ENCODE assay signal across 8 cellular contexts in genomic region chr3:53846134-53846850, GRCh38. TPM values are rescaled to one million over a fixed set of nuclear protein-coding genes. Genes with fewer than 3 reads are reported as not detected.
DNase-seq lines count a peak whose midpoint lies in the region; ATAC-seq and TF ChIP-seq lines count a peak whose summit lies in the region.

CHDH (minus strand) TSS chr3:53846419; CDS start chr3:53824008, 22,411 bp downstream.
IL17RB (plus strand) TSS chr3:53846568; CDS start chr3:53846589, 21 bp downstream.

- DNase-seq in G401 (ENCODE audit: low spot score) (peak; percentile 66), glutamatergic neuron (peak; percentile 43), nucleus accumbens (lab: John Stamatoyannopoulos, UW) (peak in 53 of 56 donors; percentile 7 to 86 (median 61)), GOT3 (lab: John Stamatoyannopoulos, UW) (no peak)
- DNase-seq in activated T-cell treated with anti-CD3 and anti-CD28 coated beads, Interleukin-2, amount 50 U/mL, for 72 hours = peak; percentile 38 to 40

- peak within 1 kb of the TSS; percentile 75 to 90 (median 80) for H3K4me3 Mint-ChIP-seq in IgD-negative memory B cell
- peak within 1 kb of the TSS; percentile 60 to 79 for H3K4me3 Mint-ChIP-seq in activated T-cell treated with anti-CD3 and anti-CD28 coated beads, Interleukin-2, amount 50 U/mL, for 72 hours
- H3K4me3 Mint-ChIP-seq in glutamatergic neuron (ENCODE audit: unreplicated experiment) = peak within 1 kb of the TSS; percentile 76

- no peaks in the 10 kb centered on the region for H3K36me3 Mint-ChIP-seq in IgD-negative memory B cell
- peaks cover 0 to 1% of the 10 kb centered on the region in 2 donors for H3K36me3 Mint-ChIP-seq in activated T-cell treated with anti-CD3 and anti-CD28 coated beads, Interleukin-2, amount 50 U/mL, for 72 hours (ENCODE audit: insufficient read depth in 2 of 2)
- no peaks in the 10 kb centered on the region for H3K36me3 Mint-ChIP-seq in glutamatergic neuron (ENCODE audit: unreplicated experiment)

- in situ Hi-C loops in G401 (cut with HindIII; ENCODE audit: low sequenced_read_pairs) = no loop called here

- no peak for TF ChIP-seq CTCF in glutamatergic neuron (IDR thresholded peaks at IDR 0.05; ENCODE audit: partially characterized antibody, unreplicated experiment)

- H3K4me1 Mint-ChIP-seq in IgD-negative memory B cell = peaks cover 10 to 18% (median 15%) of the 10 kb centered on the region in 3 donors
- no peaks in the 10 kb centered on the region for H3K4me1 Mint-ChIP-seq in activated T-cell treated with anti-CD3 and anti-CD28 coated beads, Interleukin-2, amount 50 U/mL, for 72 hours (ENCODE audit: low read depth)
- peaks cover 22% of the 10 kb centered on the region for H3K4me1 Mint-ChIP-seq in glutamatergic neuron (ENCODE audit: low read depth, unreplicated experiment)

- H3K27me3 Mint-ChIP-seq in IgD-negative memory B cell = peaks cover 25% of the 10 kb centered on the region
- H3K27me3 Mint-ChIP-seq in activated T-cell treated with anti-CD3 and anti-CD28 coated beads, Interleukin-2, amount 50 U/mL, for 72 hours (ENCODE audit: low read depth) = peaks cover 53% of the 10 kb centered on the region
- peaks cover 19% of the 10 kb centered on the region for H3K27me3 Mint-ChIP-seq in glutamatergic neuron (ENCODE audit: unreplicated experiment)

- peak; percentile 20 for ATAC-seq in GM19468 (IDR thresholded peaks at IDR 0.05; ENCODE audit: extremely low read depth, unreplicated experiment)
- ATAC-seq in activated T-cell treated with anti-CD3 and anti-CD28 coated beads, Interleukin-2, amount 50 U/mL, for 72 hours (replicated peaks in 1 of 2) = peak; percentile 75 to 77
- no peak for ATAC-seq in HG03378 (IDR thresholded peaks at IDR 0.05; ENCODE audit: unreplicated experiment)

- peaks cover 0 to 2% (median 0%) of the 10 kb centered on the region in 3 donors for H3K9me3 Mint-ChIP-seq in IgD-negative memory B cell
- H3K9me3 Mint-ChIP-seq in activated T-cell treated with anti-CD3 and anti-CD28 coated beads, Interleukin-2, amount 50 U/mL, for 72 hours = no peaks in the 10 kb centered on the region
- peaks cover 8% of the 10 kb centered on the region for H3K9me3 Mint-ChIP-seq in glutamatergic neuron (ENCODE audit: unreplicated experiment)

- peak within 1 kb of the TSS in 1 of 3 donors; percentile 95 for H3K27ac Mint-ChIP-seq in IgD-negative memory B cell
- no peak within 1 kb of the TSS for H3K27ac Mint-ChIP-seq in activated T-cell treated with anti-CD3 and anti-CD28 coated beads, Interleukin-2, amount 50 U/mL, for 72 hours
- no peak within 1 kb of the TSS for H3K27ac Mint-ChIP-seq in glutamatergic neuron (ENCODE audit: unreplicated experiment)

RNA-seq across cellular contexts. Expression of gene CHDH, which starts in this region (rescaled TPM):
- total RNA-seq in G401 (2014; rRNA removed; shearing (Covaris generic)) = 5.6 and 7.9 TPM in 2 replicates
- 0.45 TPM for polyA plus RNA-seq in IgD-negative memory B cell
- under 1 TPM; 0.69 to 0.89 TPM for total RNA-seq in activated T-cell treated with anti-CD3 and anti-CD28 coated beads, Interleukin-2, amount 50 U/mL, for 72 hours
- 0.61 TPM for total RNA-seq in glutamatergic neuron (ENCODE audit: unreplicated experiment)

RNA-seq across cellular contexts. Expression of gene IL17RB, which starts in this region (rescaled TPM):
- total RNA-seq in G401 (2014; rRNA removed; shearing (Covaris generic)) = 0.12 and 0.54 TPM in 2 replicates
- 0.48 TPM for polyA plus RNA-seq in IgD-negative memory B cell
- 1 to 10 TPM in 1 of 2 donors, under 1 TPM in 1; 0.26 to 2.1 TPM for total RNA-seq in activated T-cell treated with anti-CD3 and anti-CD28 coated beads, Interleukin-2, amount 50 U/mL, for 72 hours
- total RNA-seq in glutamatergic neuron (ENCODE audit: unreplicated experiment) = 0.78 TPM

Comparison
In these comparisons a context has a peak if more than half of its experiments do, and no peak if none do; other contexts are left out.
1. Peak in DNase-seq in glutamatergic neuron; RNA of the genes that start here not detected or under 1 TPM.